In genomic region chr7:32259917-32260596, GRCh38 we compare ENCODE assay signal across 11 cellular contexts.
A peak's percentile ranks its signal among the peaks of the same experiment; 100 is the strongest.
DNase-seq lines count a peak whose midpoint lies in the region; ATAC-seq and TF ChIP-seq lines count a peak whose summit lies in the region.
"Had no signal": no experiment of that assay in that cellular context is flagged by ENCODE, and none has a peak within 500 bp of the region (broad histone marks: within the 10 kb centered on the region; RNA-seq: fewer than 3 reads in every experiment).

No MANE protein-coding gene starts in this region.

- H3K4me1 Mint-ChIP-seq in glutamatergic neuron (ENCODE audit: low read depth, unreplicated experiment) = peaks cover 6% of the 10 kb centered on the region
- no peaks in the 10 kb centered on the region for H3K4me1 Mint-ChIP-seq in endodermal cell

- H3K4me3 ChIP-seq in HAP-1 = no peak overlapping the region
- H3K4me3 ChIP-seq in endodermal cell (ENCODE audit: low read length) = no peak overlapping the region
- H3K4me3 ChIP-seq: BLaER1 treated with 17β-estradiol and CSF1 and Interleukin-3, amounts not matched to agents 10 nM and 100 nM; hepatocyte had no signal

- no peaks in the 10 kb centered on the region for H3K9me3 ChIP-seq in HAP-1
- H3K9me3 ChIP-seq in endodermal cell (ENCODE audit: control insufficient read depth, low read length) = no peaks in the 10 kb centered on the region
- H3K9me3 ChIP-seq: BLaER1 treated with 17β-estradiol and CSF1 and Interleukin-3, amounts not matched to agents 10 nM and 100 nM had no signal

- no peak overlapping the region for H3K9ac ChIP-seq in endodermal cell (ENCODE audit: extremely low read depth, low read length, poor library complexity, severe bottlenecking)
- H3K9ac ChIP-seq: BLaER1 treated with 17β-estradiol and CSF1 and Interleukin-3, amounts not matched to agents 10 nM and 100 nM had no signal

- H3K27me3 ChIP-seq in HAP-1 (ENCODE audit: low read depth) (no peaks in the 10 kb centered on the region), endodermal cell (ENCODE audit: control insufficient read depth, insufficient read depth, low read length, poor library complexity, severe bottlenecking) (no peaks in the 10 kb centered on the region)
- H3K27me3 ChIP-seq: BLaER1 treated with 17β-estradiol and CSF1 and Interleukin-3, amounts not matched to agents 10 nM and 100 nM; hepatocyte had no signal

- WGBS in endodermal cell (ENCODE audit: insufficient coverage in 1 of 2, insufficient read length in 1 of 2), 2 experiments = 90% methylated on average over 10 to 13 of the region's 13 CpGs

- TF ChIP-seq CTCF in GM10248 (IDR thresholded peaks at IDR 0.05; ENCODE audit: control extremely low read depth, extremely low read depth, low read depth, missing control alignments) = no peak
- no peak for TF ChIP-seq CTCF in glutamatergic neuron (IDR thresholded peaks at IDR 0.05; ENCODE audit: partially characterized antibody, unreplicated experiment)
- TF ChIP-seq CTCF in endodermal cell (conservative IDR thresholded peaks at IDR 0.05) = no peak

- H3K4me3 Mint-ChIP-seq in glutamatergic neuron (ENCODE audit: unreplicated experiment) = no peak overlapping the region
- H3K4me3 Mint-ChIP-seq in endodermal cell = no peak overlapping the region

- H3K9me3 Mint-ChIP-seq in glutamatergic neuron (ENCODE audit: unreplicated experiment) (peaks cover 5% of the 10 kb centered on the region), endodermal cell (no peaks in the 10 kb centered on the region)

- in situ Hi-C loops in HAP-1 (cut with MboI; ENCODE audit: low sequenced_read_pairs) = no loop called here

- DNase-seq in GM10248 (ENCODE audit: extremely low spot score) (peak; percentile 63), NCI-H1105 treated with DMSO at 0.1 percent for 48 hours (lab: John Stamatoyannopoulos, UW) (peak; percentile 87), HAP-1 (ENCODE audit: low spot score in 2 of 2) (no peak), glutamatergic neuron (no peak), endodermal cell (no peak), NCI-H446 (lab: John Stamatoyannopoulos, UW) (no peak)
- DNase-seq: MV-4-11 had no signal

- POLR2A ChIA-PET in GM10248 (lab: Yijun Ruan, JAX) = no interaction called here

- H3K4me1 ChIP-seq in HAP-1 (no peaks in the 10 kb centered on the region), endodermal cell (ENCODE audit: control insufficient read depth, insufficient read depth, low read length) (no peaks in the 10 kb centered on the region)

- H3K27me3 Mint-ChIP-seq in glutamatergic neuron (ENCODE audit: unreplicated experiment) (peaks cover 2% of the 10 kb centered on the region), endodermal cell (ENCODE audit: insufficient read depth) (no peaks in the 10 kb centered on the region)

- H3K36me3 Mint-ChIP-seq in glutamatergic neuron (ENCODE audit: unreplicated experiment) (no peaks in the 10 kb centered on the region), endodermal cell (ENCODE audit: low read depth) (no peaks in the 10 kb centered on the region)

- no peaks in the 10 kb centered on the region for H3K36me3 ChIP-seq in HAP-1 (replicated peaks)
- no peaks in the 10 kb centered on the region for H3K36me3 ChIP-seq in endodermal cell (ENCODE audit: control insufficient read depth, insufficient read depth, low read length)
- H3K36me3 ChIP-seq: BLaER1 treated with 17β-estradiol and CSF1 and Interleukin-3, amounts not matched to agents 10 nM and 100 nM had no signal

- ATAC-seq in GM19328 (IDR thresholded peaks at IDR 0.05; ENCODE audit: unreplicated experiment) (peak; percentile 89), HG02884 (IDR thresholded peaks at IDR 0.05; ENCODE audit: unreplicated experiment) (peak; percentile 89)

- CTCF ChIA-PET in GM10248 (lab: Yijun Ruan, JAX) = interaction anchor here (1.5 kb wide), 2 partner anchors 16 to 22 kb away, joined by 3 to 5 read pairs; no protein-coding TSS in a partner anchor

- H3K27ac ChIP-seq in endodermal cell (ENCODE audit: low read depth, low read length) = no peak overlapping the region
- H3K27ac ChIP-seq: BLaER1 treated with 17β-estradiol and CSF1 and Interleukin-3, amounts not matched to agents 10 nM and 100 nM; hepatocyte had no signal

- H3K27ac Mint-ChIP-seq in glutamatergic neuron (ENCODE audit: unreplicated experiment) (no peak overlapping the region), endodermal cell (no peak overlapping the region)

Comparison
In these comparisons a context has a peak if more than half of its experiments do, and no peak if none do; other contexts are left out.
1. DNase-seq: peak in GM10248 (single experiment) and NCI-H1105 treated with DMSO at 0.1 percent for 48 hours (single experiment); none in HAP-1 (0 of 2), glutamatergic neuron (single experiment), endodermal cell (single experiment) and NCI-H446 (0 of 2).